In the genomic region with DNA sequence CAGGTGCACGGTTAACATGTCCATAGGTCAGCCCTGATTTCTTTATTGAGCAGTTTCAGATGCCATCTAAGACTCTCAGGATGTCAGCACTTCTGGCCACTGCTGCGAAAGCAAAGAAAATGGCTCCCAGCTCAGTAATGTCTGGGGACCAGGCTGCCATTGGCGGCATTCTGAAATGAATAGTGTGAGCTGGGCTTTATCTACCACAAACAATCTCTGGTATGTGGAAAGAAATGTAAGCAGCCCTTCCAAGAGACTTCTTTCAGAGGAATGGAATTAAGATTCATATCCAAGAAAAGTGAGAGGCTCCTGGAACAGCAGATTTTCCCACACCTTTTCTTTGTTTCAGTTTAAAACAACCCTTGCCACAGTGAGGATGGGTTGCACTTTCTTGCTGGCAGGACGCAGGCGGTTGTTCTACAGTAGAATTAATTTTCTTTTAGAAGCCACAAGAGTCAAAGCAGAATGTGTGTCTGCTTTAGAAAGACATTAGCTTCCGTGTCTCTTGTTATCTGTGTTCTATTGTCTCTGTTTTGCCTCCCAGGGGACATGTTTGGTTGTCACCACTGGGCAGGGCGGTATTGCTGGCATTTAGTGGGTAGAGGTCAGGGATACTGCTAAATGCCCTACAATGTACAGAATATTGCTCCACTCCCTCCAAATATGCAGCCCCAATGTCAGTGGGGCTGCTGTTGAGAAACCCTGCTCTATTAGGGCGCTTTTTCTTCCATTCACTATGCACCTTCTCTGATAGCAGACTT, we compare ENCODE assay signal across 16 cellular contexts.
DNase-seq lines count a peak whose midpoint lies in the region; ATAC-seq, FAIRE-seq and TF ChIP-seq lines count a peak whose summit lies in the region.
"Had no signal": no experiment of that assay in that cellular context is flagged by ENCODE, and none has a peak within 500 bp of the region (broad histone marks: within the 10 kb centered on the region; RNA-seq: fewer than 3 reads in every experiment).

No MANE protein-coding gene starts in this region.

- H3K4me3 Mint-ChIP-seq in MCF 10A (ENCODE audit: unreplicated experiment), result no peak overlapping the region
- H3K4me3 Mint-ChIP-seq in astrocyte (ENCODE audit: unreplicated experiment), result peak overlapping the region; percentile 20
- H3K4me3 Mint-ChIP-seq: activated naive CD8-positive, alpha-beta T cell treated with anti-CD3 and anti-CD28 coated beads, Interleukin-2, amount 50 U/mL, for 24 hours had no signal

- H3K27me3 Mint-ChIP-seq in MCF 10A (ENCODE audit: insufficient read depth, unreplicated experiment), result no peaks in the 10 kb centered on the region
- H3K27me3 Mint-ChIP-seq in astrocyte (ENCODE audit: low read depth, unreplicated experiment), result no peaks in the 10 kb centered on the region

- H3K4me2 ChIP-seq in astrocyte (ENCODE audit: low read length), result peak overlapping the region; percentile 33

- H3K79me2 ChIP-seq in astrocyte (ENCODE audit: insufficient read depth, low read length), result no peaks in the 10 kb centered on the region

- POLR2A ChIA-PET in MCF 10A (lab: Yijun Ruan, JAX), result interaction anchor here (1.2 kb wide), 1 partner anchor 12 kb away, joined by 4 read pairs; no protein-coding TSS in a partner anchor

- TF ChIP-seq POLR2A in breast epithelium (IDR thresholded peaks at IDR 0.05), result no peak

- H3K9me3 Mint-ChIP-seq in MCF 10A (ENCODE audit: unreplicated experiment) (no peaks in the 10 kb centered on the region), astrocyte (ENCODE audit: unreplicated experiment) (peaks cover 10% of the 10 kb centered on the region)

- H3K9me3 ChIP-seq in breast epithelium (peaks cover 0 to 4% of the 10 kb centered on the region in 2 donors), astrocyte (ENCODE audit: insufficient read depth, low read depth, low read length) (peaks cover 7% of the 10 kb centered on the region), right cardiac atrium (ENCODE audit: control insufficient read depth, low read length) (peaks cover 3% of the 10 kb centered on the region)
- H3K9me3 ChIP-seq: HAP-1 had no signal

- ATAC-seq in right cardiac atrium (peak; percentile 74 to 80), HG03108 (IDR thresholded peaks at IDR 0.05; ENCODE audit: unreplicated experiment) (no peak), esophagus mucosa (no peak)
- ATAC-seq: activated naive CD8-positive, alpha-beta T cell treated with anti-CD3 and anti-CD28 coated beads, Interleukin-2, amount 50 U/mL, for 24 hours had no signal

- no peak overlapping the region for H3K4me3 ChIP-seq in breast epithelium
- H3K4me3 ChIP-seq in astrocyte (ENCODE audit: insufficient read depth, low read depth, low read length), result no peak overlapping the region
- peak overlapping the region; percentile 8 for H3K4me3 ChIP-seq in right cardiac atrium (ENCODE audit: low read length)
- H3K4me3 ChIP-seq: HAP-1 had no signal

- H3K27me3 ChIP-seq in breast epithelium, result no peaks in the 10 kb centered on the region
- no peaks in the 10 kb centered on the region for H3K27me3 ChIP-seq in astrocyte (ENCODE audit: insufficient read depth, low read length)
- no peaks in the 10 kb centered on the region for H3K27me3 ChIP-seq in right cardiac atrium (ENCODE audit: control insufficient read depth, insufficient read depth)

- DNase-seq in breast epithelium (ENCODE audit: low spot score in 2 of 2) (no peak), MCF 10A (ENCODE audit: unreplicated experiment) (no peak), astrocyte (ENCODE audit: low read depth) (peak; percentile 89), right cardiac atrium (peak in 1 of 3 donors; percentile 55), urothelium cell line (ENCODE audit: low spot score) (peak; percentile 77), substantia nigra (lab: John Stamatoyannopoulos, UW) (no peak)
- DNase-seq: activated naive CD8-positive, alpha-beta T cell treated with anti-CD3 and anti-CD28 coated beads, Interleukin-2, amount 50 U/mL, for 24 hours; GDM1; kidney glomerular epithelial cell; NCI-H510A had no signal

- CTCF ChIA-PET in MCF 10A (lab: Yijun Ruan, JAX), result interaction anchor here (0.6 to 2.6 kb wide), 4 partner anchors 12 to 1064 kb away, joined by 3 to 9 read pairs (median 5); no protein-coding TSS in a partner anchor

- no peaks in the 10 kb centered on the region for H3K4me1 ChIP-seq in breast epithelium
- H3K4me1 ChIP-seq in astrocyte (ENCODE audit: insufficient read depth, low read length), result peaks cover 19% of the 10 kb centered on the region
- H3K4me1 ChIP-seq in right cardiac atrium (ENCODE audit: control insufficient read depth, insufficient read depth, low read length), result peaks cover 3% of the 10 kb centered on the region
- H3K4me1 ChIP-seq: HAP-1 had no signal

- H3K36me3 Mint-ChIP-seq in MCF 10A (ENCODE audit: insufficient read depth, unreplicated experiment), result no peaks in the 10 kb centered on the region
- H3K36me3 Mint-ChIP-seq in astrocyte (ENCODE audit: low read depth, unreplicated experiment), result peaks cover 4% of the 10 kb centered on the region

- intact Hi-C loops in breast epithelium (cut with DNase I; ENCODE audit: low total_unique reads), result no loop called here
- intact Hi-C loops in MCF 10A (cut with micrococcal nuclease), result no loop called here
- intact Hi-C loops in right cardiac atrium (cut with DNase I), result no loop called here

- H3K9ac ChIP-seq in astrocyte (ENCODE audit: low read length), result peak overlapping the region; percentile 56

- FAIRE-seq in astrocyte (lab: Jason Lieb, UNC), result peak; percentile 70
- FAIRE-seq in urothelium cell line (lab: Jason Lieb, UNC), result no peak

- no peak for TF ChIP-seq CTCF in breast epithelium (IDR thresholded peaks at IDR 0.05)
- TF ChIP-seq CTCF in MCF 10A (IDR thresholded peaks at IDR 0.05; ENCODE audit: unreplicated experiment), result no peak
- no peak for TF ChIP-seq CTCF in astrocyte (IDR thresholded peaks at IDR 0.05; ENCODE audit: insufficient read depth, low read depth, low read length)

- no peak overlapping the region for H2AFZ ChIP-seq in astrocyte (ENCODE audit: low read depth, low read length)

- H3K27ac ChIP-seq in breast epithelium (peak overlapping the region; percentile 27 to 45), astrocyte (ENCODE audit: low read depth, low read length) (peak overlapping the region; percentile 85), right cardiac atrium (ENCODE audit: low read length) (peak overlapping the region; percentile 1), substantia nigra (ENCODE audit: low read depth, low read length, poor library complexity, severe bottlenecking) (no peak overlapping the region)
- H3K27ac ChIP-seq: 22Rv1, epithelial cell of prostate had no signal

- WGBS in right cardiac atrium, result 35% methylated on average over 8 of the region's 8 CpGs

- BruUV-seq in MCF 10A (replicated peaks; lab: Mats Ljungman, UMichigan), result no TSS peak

- H3K36me3 ChIP-seq in breast epithelium (no peaks in the 10 kb centered on the region), astrocyte (ENCODE audit: insufficient read depth, low read length) (no peaks in the 10 kb centered on the region)
- H3K36me3 ChIP-seq: HAP-1 had no signal

- no peaks in the 10 kb centered on the region for H4K20me1 ChIP-seq in astrocyte (ENCODE audit: insufficient read depth, low read length)

- H3K27ac Mint-ChIP-seq in MCF 10A (ENCODE audit: low read depth, unreplicated experiment) (no peak overlapping the region), astrocyte (ENCODE audit: unreplicated experiment) (peak overlapping the region; percentile 99)
- H3K27ac Mint-ChIP-seq: activated naive CD8-positive, alpha-beta T cell treated with anti-CD3 and anti-CD28 coated beads, Interleukin-2, amount 50 U/mL, for 24 hours; progenitor cell of endocrine pancreas had no signal

- H3K4me1 Mint-ChIP-seq in MCF 10A (ENCODE audit: insufficient read depth, unreplicated experiment) (no peaks in the 10 kb centered on the region), astrocyte (ENCODE audit: low read depth, unreplicated experiment) (peaks cover 40% of the 10 kb centered on the region)
- H3K4me1 Mint-ChIP-seq: activated naive CD8-positive, alpha-beta T cell treated with anti-CD3 and anti-CD28 coated beads, Interleukin-2, amount 50 U/mL, for 24 hours had no signal

Comparison
In these comparisons a context has a peak if more than half of its experiments do, and no peak if none do; other contexts are left out.
1. DNase-seq: peak in astrocyte (single experiment) and urothelium cell line (single experiment); none in breast epithelium (0 of 2), MCF 10A (single experiment) and substantia nigra (0 of 49).
2. ATAC-seq: peak in right cardiac atrium (2 of 2); none in HG03108 (single experiment) and esophagus mucosa (single experiment).